ENCODE assay signal across 8 cellular contexts in the genomic region with DNA sequence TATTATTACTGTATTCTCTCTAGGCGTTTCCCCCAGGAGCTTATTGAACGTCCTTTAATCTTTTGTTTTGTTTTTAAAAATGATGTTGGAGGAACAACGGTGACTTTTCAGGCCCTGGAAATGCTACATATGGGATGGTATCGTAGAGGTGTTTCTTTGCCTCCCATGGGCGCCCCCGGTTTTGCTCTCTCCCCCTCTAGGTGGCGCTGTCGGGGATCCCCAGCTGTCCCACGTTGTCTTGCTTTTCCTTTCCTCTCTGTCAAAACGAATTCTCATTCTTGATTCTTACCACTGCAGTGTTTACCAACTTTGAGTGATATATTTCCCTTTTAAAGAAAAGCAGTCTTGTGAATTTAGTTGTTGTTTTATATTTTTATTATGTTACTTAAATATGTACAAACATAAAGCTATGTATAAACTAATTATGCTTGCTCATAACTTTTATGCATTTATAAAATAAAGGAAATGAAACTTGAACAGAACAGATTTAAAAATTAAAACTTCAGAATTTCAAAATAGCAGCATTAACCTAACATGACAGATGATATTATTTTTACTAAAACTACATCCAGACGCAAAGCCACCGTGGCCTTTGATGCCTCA.
DNase-seq lines count a peak whose midpoint lies in the region; ATAC-seq and TF ChIP-seq lines count a peak whose summit lies in the region.

No MANE protein-coding gene starts in this region.

- H3K4me3 Mint-ChIP-seq in nephron progenitor cell = no peak overlapping the region

- H3K9me3 Mint-ChIP-seq in nephron progenitor cell = peaks cover 13% of the 10 kb centered on the region

- no peak overlapping the region for H3K9ac ChIP-seq in adipocyte (ENCODE audit: low read length)

- peak; percentile 64 for TF ChIP-seq CTCF in nephron progenitor cell (IDR thresholded peaks at IDR 0.05)

- H3K4me1 ChIP-seq in adipocyte (ENCODE audit: control insufficient read depth, insufficient read depth, low read length) = no peaks in the 10 kb centered on the region

- no peaks in the 10 kb centered on the region for H3K9me3 ChIP-seq in adipocyte (ENCODE audit: control insufficient read depth, low read length)

- no peaks in the 10 kb centered on the region for H3K4me1 Mint-ChIP-seq in nephron progenitor cell

- no peaks in the 10 kb centered on the region for H3K36me3 ChIP-seq in adipocyte (ENCODE audit: control insufficient read depth, insufficient read depth, low read length, severe bottlenecking)

- H3K27me3 ChIP-seq in adipocyte (replicated peaks; ENCODE audit: control insufficient read depth, insufficient read depth, low read length) = no peaks in the 10 kb centered on the region

- ATAC-seq in GM19467 (IDR thresholded peaks at IDR 0.05; ENCODE audit: unreplicated experiment) = no peak

- no peak overlapping the region for H3K27ac Mint-ChIP-seq in nephron progenitor cell

- no peaks in the 10 kb centered on the region for H3K36me3 Mint-ChIP-seq in nephron progenitor cell (ENCODE audit: low read depth)

- H3K27me3 Mint-ChIP-seq in nephron progenitor cell (ENCODE audit: low read depth, poor library complexity) = peaks cover 15% of the 10 kb centered on the region

- no peak overlapping the region for H3K4me3 ChIP-seq in adipocyte (ENCODE audit: low read length)

- DNase-seq in NCI-H82 (lab: John Stamatoyannopoulos, UW) = peak; percentile 29
- DNase-seq in NCI-H82 treated with DMSO at 0.1 percent for 48 hours (lab: John Stamatoyannopoulos, UW; ENCODE audit: unreplicated experiment) = no peak
- peak; percentile 5 for DNase-seq in NCI-H69 (lab: John Stamatoyannopoulos, UW)
- DNase-seq in adipocyte (ENCODE audit: low read depth) = peak; percentile 3
- DNase-seq in nephron progenitor cell = peak; percentile 58
- DNase-seq in SHP77 treated with DMSO at 0.1 percent for 48 hours (lab: John Stamatoyannopoulos, UW) = no peak
- no peak for DNase-seq in Ammon's horn (ENCODE audit: low spot score)

Comparison
In these comparisons a context has a peak if more than half of its experiments do, and no peak if none do; other contexts are left out.
1. DNase-seq: peak in NCI-H82 (single experiment), NCI-H69 (single experiment), adipocyte (single experiment) and nephron progenitor cell (single experiment); none in NCI-H82 treated with DMSO at 0.1 percent for 48 hours (single experiment), SHP77 treated with DMSO at 0.1 percent for 48 hours (single experiment) and Ammon's horn (single experiment).